In the genomic region with DNA sequence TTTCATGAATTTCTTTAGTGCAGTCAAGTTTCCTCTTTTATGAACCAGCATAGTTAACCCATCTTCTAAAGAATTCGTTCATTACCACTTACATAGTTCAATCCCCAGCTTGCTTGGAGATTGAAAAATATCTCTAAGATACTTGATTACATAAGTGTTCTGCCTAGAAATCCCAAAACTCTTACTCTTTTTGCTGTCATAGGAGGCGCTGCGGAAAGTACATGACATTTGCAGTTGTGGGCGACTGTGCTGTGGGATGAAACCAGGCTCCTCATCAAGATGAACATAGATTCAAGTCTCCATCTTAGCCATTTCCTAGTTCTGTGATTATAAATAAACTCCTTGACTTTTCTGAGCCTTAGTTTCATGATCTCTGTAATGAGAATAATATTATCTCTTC, we compare ENCODE assay signal across 25 cellular contexts.
"Had no signal": no experiment of that assay in that cellular context is flagged by ENCODE, and none has a peak within 500 bp of the region (broad histone marks: within the 10 kb centered on the region; RNA-seq: fewer than 3 reads in every experiment).

No MANE protein-coding gene starts in this region.

- H3K9me3 ChIP-seq: left lung, ovary, tibial nerve, upper lobe of left lung, vagina had no signal

- DNase-seq: hippocampal formation; kidney; left colon; left lung; mesendoderm; naive thymus-derived CD4-positive, alpha-beta T cell; ovary; retina; right cardiac atrium; stimulated activated CD4-positive, alpha-beta T cell treated with anti-CD3 and anti-CD28 coated beads, Interleukin-12 subunit alpha, Interleukin-12 subunit beta, amount 100 ng/mL, for 4 hours; stimulated activated CD4-positive, alpha-beta T cell treated with anti-CD3 and anti-CD28 coated beads, Interleukin-15, amount 100 ng/mL, for 24 hours; stimulated activated CD4-positive, alpha-beta T cell treated with anti-CD3 and anti-CD28 coated beads, Interleukin-2, amount 100 ng/mL, for 24 hours; stimulated activated CD4-positive, alpha-beta T cell treated with anti-CD3 and anti-CD28 coated beads, Interleukin-4, amount 100 ng/mL, for 1 hour; stimulated activated naive CD4-positive, alpha-beta T cell; upper lobe of left lung had no signal

- H3K27ac ChIP-seq: left lung, ovary, skin epidermis, tibial nerve, upper lobe of left lung, vagina had no signal

- H3K4me1 Mint-ChIP-seq: naive thymus-derived CD4-positive, alpha-beta T cell had no signal

- H3K4me3 Mint-ChIP-seq: mesothelial cell of epicardium; naive thymus-derived CD4-positive, alpha-beta T cell; natural killer cell treated with Interleukin-12 subunit alpha and Interleukin-12 subunit beta and Interleukin-15 and Interleukin-18, amount 100 ng/mL, for 72 hours; stimulated activated naive CD8-positive, alpha-beta T cell treated with anti-CD3 and anti-CD28 coated beads, Interleukin-15, Interleukin-2, amounts not matched to agents 100 ng/mL and 50 ng/mL, for 24 hours had no signal

- H3K36me3 ChIP-seq: left lung, ovary, tibial nerve, upper lobe of left lung, vagina had no signal

- H3K27me3 ChIP-seq: left lung, ovary, tibial nerve, upper lobe of left lung, vagina had no signal

- H3K4me1 ChIP-seq: tibial nerve, upper lobe of left lung, vagina had no signal

- FAIRE-seq: islet of Langerhans, kidney had no signal

- H3K36me3 Mint-ChIP-seq: naive thymus-derived CD4-positive, alpha-beta T cell; natural killer cell treated with Interleukin-12 subunit alpha and Interleukin-12 subunit beta and Interleukin-15 and Interleukin-18, amount 100 ng/mL, for 72 hours had no signal

- ATAC-seq: left colon; left lung; naive thymus-derived CD4-positive, alpha-beta T cell; natural killer cell treated with Interleukin-12 subunit alpha and Interleukin-12 subunit beta and Interleukin-15 and Interleukin-18, amount 100 ng/mL, for 72 hours; right cardiac atrium; sciatic nerve had no signal

- H3K4me3 ChIP-seq: left lung, lung, ovary, skin epidermis, tibial nerve, upper lobe of left lung, vagina had no signal

- H3K27ac Mint-ChIP-seq: mesothelial cell of epicardium; naive thymus-derived CD4-positive, alpha-beta T cell; natural killer cell treated with Interleukin-12 subunit alpha and Interleukin-12 subunit beta and Interleukin-15 and Interleukin-18, amount 100 ng/mL, for 72 hours; progenitor cell of endocrine pancreas; stimulated activated naive CD8-positive, alpha-beta T cell treated with anti-CD3 and anti-CD28 coated beads, Interleukin-15, Interleukin-2, amounts not matched to agents 100 ng/mL and 50 ng/mL, for 24 hours had no signal
